ENCODE assay signal across 16 cellular contexts in the genomic region with DNA sequence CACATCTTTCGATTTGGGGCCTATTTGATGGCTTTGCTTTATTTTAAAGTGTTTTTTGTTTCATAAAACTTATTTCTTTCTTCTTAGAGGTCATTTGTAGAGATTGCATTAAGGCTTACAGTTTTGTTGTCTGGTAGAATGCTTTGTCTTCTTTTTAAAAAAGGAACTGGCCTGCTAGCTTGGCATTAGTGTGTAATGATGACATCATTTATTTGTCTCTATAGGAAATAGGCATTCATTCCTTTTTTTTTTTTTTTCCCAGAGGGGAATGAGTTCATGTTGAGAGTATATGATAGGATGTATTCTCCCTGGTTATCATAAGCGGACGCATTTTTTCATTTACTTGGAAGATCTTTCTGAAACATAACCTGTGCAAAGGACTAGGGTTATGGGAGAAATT. TPM values are rescaled to one million over a fixed set of nuclear protein-coding genes. Genes with fewer than 3 reads are reported as not detected.
A peak's percentile ranks its signal among the peaks of the same experiment; 100 is the strongest.
DNase-seq lines count a peak whose midpoint lies in the region; ATAC-seq and TF ChIP-seq lines count a peak whose summit lies in the region.
"Had no signal": no experiment of that assay in that cellular context is flagged by ENCODE, and none has a peak within 500 bp of the region (broad histone marks: within the 10 kb centered on the region; RNA-seq: fewer than 3 reads in every experiment).

No MANE protein-coding gene starts in this region.

- H3K4me3 ChIP-seq in RWPE2 (ENCODE audit: severe bottlenecking) = no peak overlapping the region

- intact Hi-C loops in Calu3 (cut with micrococcal nuclease; ENCODE audit: unreplicated experiment) = no loop called here
- intact Hi-C loops in posterior vena cava (cut with DNase I) = loop anchor here in 1 of 2 donors (5.0 kb wide), 1 partner anchor 289 kb away; no protein-coding TSS in a partner anchor

- H3K56ac ChIP-seq in H9 (ENCODE audit: insufficient read length, low read depth, low read length) = no peak overlapping the region

- H3K9me3 ChIP-seq in RWPE2 (ENCODE audit: severe bottlenecking) (no peaks in the 10 kb centered on the region), H9 (ENCODE audit: control insufficient read depth, low read depth, low read length) (no peaks in the 10 kb centered on the region)
- H3K9me3 ChIP-seq: BE2C had no signal

- H3K27ac Mint-ChIP-seq in Calu3 (ENCODE audit: unreplicated experiment) (peak overlapping the region; percentile 67), H9 (no peak overlapping the region)
- H3K27ac Mint-ChIP-seq: CD4-positive, alpha-beta memory T cell had no signal

- no peak overlapping the region for H3K4me3 Mint-ChIP-seq in Calu3 (ENCODE audit: low read depth, unreplicated experiment)
- H3K4me3 Mint-ChIP-seq in H9 = no peak overlapping the region
- H3K4me3 Mint-ChIP-seq: CD4-positive, alpha-beta memory T cell had no signal

- H2BK12ac ChIP-seq in H9 (ENCODE audit: insufficient read length, low read depth, low read length) = no peak overlapping the region

- no peak overlapping the region for H2BK15ac ChIP-seq in H9 (ENCODE audit: low read depth, low read length)

- no peak overlapping the region for H2BK120ac ChIP-seq in H9 (ENCODE audit: low read depth, low read length, poor library complexity, severe bottlenecking)

- H3K23ac ChIP-seq in H9 (ENCODE audit: insufficient read length, low read depth, low read length) = no peak overlapping the region

- peaks cover 37% of the 10 kb centered on the region for H3K4me1 ChIP-seq in RWPE2 (ENCODE audit: insufficient read depth, poor library complexity, severe bottlenecking)
- H3K4me1 ChIP-seq in foreskin keratinocyte = peaks cover 29% of the 10 kb centered on the region
- peaks cover 5% of the 10 kb centered on the region; the same call in 1 of the 2 replicates for H3K4me1 ChIP-seq in H9 (ENCODE audit: insufficient read depth, low read length)
- H3K4me1 ChIP-seq: BE2C had no signal

- H3K79me1 ChIP-seq in H9 (ENCODE audit: insufficient read depth, low read depth, low read length, poor library complexity, severe bottlenecking) = no peaks in the 10 kb centered on the region

- H3K4me2 ChIP-seq in H9 (ENCODE audit: insufficient read depth, insufficient read length, low read length) = no peak overlapping the region

- no peak overlapping the region for H3T11ph ChIP-seq in H9 (ENCODE audit: low read length)

- no peak for TF ChIP-seq CTCF in Calu3 (IDR thresholded peaks at IDR 0.05; ENCODE audit: unreplicated experiment)
- no peak for TF ChIP-seq CTCF in RWPE2 (IDR thresholded peaks at IDR 0.05; ENCODE audit: poor library complexity, severe bottlenecking)
- no peak for TF ChIP-seq CTCF in foreskin keratinocyte (conservative IDR thresholded peaks at IDR 0.05)
- no peak for TF ChIP-seq CTCF in H9 (conservative IDR thresholded peaks at IDR 0.05)

- no peak overlapping the region for H2BK20ac ChIP-seq in H9 (ENCODE audit: low read depth, low read length, poor library complexity, severe bottlenecking)

- H3K36me3 ChIP-seq in RWPE2 (ENCODE audit: low read depth) = no peaks in the 10 kb centered on the region
- H3K36me3 ChIP-seq: BE2C had no signal

- H2AFZ ChIP-seq in H9 (ENCODE audit: low read length) = no peak overlapping the region

- H3K9me3 Mint-ChIP-seq in Calu3 (ENCODE audit: low read depth, unreplicated experiment) (no peaks in the 10 kb centered on the region), H9 (peaks cover 0 to 11% of the 10 kb centered on the region in 2 experiments; a peak in 2 of 5 replicates)

- H3K27me3 Mint-ChIP-seq in Calu3 (ENCODE audit: unreplicated experiment) = no peaks in the 10 kb centered on the region
- H3K27me3 Mint-ChIP-seq in H9 (ENCODE audit: low read depth) = no peaks in the 10 kb centered on the region; the same call in 1 of the 2 replicates

- ATAC-seq in RWPE2 (ENCODE audit: low read depth) (no peak), foreskin keratinocyte (no peak)

- H3K18ac ChIP-seq in H9 (ENCODE audit: insufficient read length, low read depth, low read length) = no peak overlapping the region

- no CpG with 5 or more reads among the region's 3 CpGs for WGBS in H9 (ENCODE audit: extremely low coverage, insufficient read length, low lambda C conversion rate)

- H3K27ac ChIP-seq in RWPE2 (ENCODE audit: poor library complexity, severe bottlenecking) = peak overlapping the region; percentile 60
- peak overlapping the region; percentile 87 for H3K27ac ChIP-seq in foreskin keratinocyte
- no peak overlapping the region for H3K27ac ChIP-seq in H9 (ENCODE audit: insufficient read length, low read depth, low read length)

- CTCF ChIA-PET in Calu3 (lab: Charles Lee) = interaction anchor here (0.7 kb wide), 1 partner anchor 61 kb away, joined by 3 read pairs; no protein-coding TSS in a partner anchor

- H3K36me3 Mint-ChIP-seq in Calu3 (ENCODE audit: insufficient read depth, unreplicated experiment) (peaks cover 18% of the 10 kb centered on the region), H9 (ENCODE audit: insufficient read depth in 1 of 3, low read depth in 3 of 3) (peaks cover 0 to 5% (median 0%) of the 10 kb centered on the region in 3 experiments; a peak in 1 of 7 replicates)
- H3K36me3 Mint-ChIP-seq: CD4-positive, alpha-beta memory T cell had no signal

- no peak overlapping the region for H2BK5ac ChIP-seq in H9 (ENCODE audit: insufficient read length, low read length)

- H3K14ac ChIP-seq in H9 (ENCODE audit: insufficient read depth, low read length) = no peak overlapping the region

- H3K9ac ChIP-seq in H9 (ENCODE audit: extremely low read depth, insufficient read length, low read length) = no peak overlapping the region

- peaks cover 42% of the 10 kb centered on the region for H3K4me1 Mint-ChIP-seq in Calu3 (ENCODE audit: low read depth, unreplicated experiment)
- peaks cover 10 to 21% of the 10 kb centered on the region in 2 experiments for H3K4me1 Mint-ChIP-seq in H9
- H3K4me1 Mint-ChIP-seq: CD4-positive, alpha-beta memory T cell had no signal

- no peaks in the 10 kb centered on the region for H3K79me2 ChIP-seq in H9 (ENCODE audit: insufficient read depth, low read length)

- no peak for DNase-seq in Calu3
- peak; percentile 9 for DNase-seq in HCEC 1CT
- no peak for DNase-seq in RWPE2 (ENCODE audit: low spot score)
- peak in 1 of 2 donors; percentile 57 for DNase-seq in foreskin keratinocyte
- no peak for DNase-seq in H9
- no peak for DNase-seq in posterior vena cava (ENCODE audit: low spot score)
- DNase-seq in NCI-H1105 treated with DMSO at 0.1 percent for 48 hours (lab: John Stamatoyannopoulos, UW) = no peak
- DNase-seq in SHP77 treated with DMSO at 0.1 percent for 48 hours (lab: John Stamatoyannopoulos, UW) = no peak
- DNase-seq: ACHN; BE2C; CD4-positive, alpha-beta memory T cell; KBM-7; NCI-H1048; NCI-H345; NCI-H69; Right ventricle myocardium superior had no signal

- H4K8ac ChIP-seq in H9 (replicated peaks; ENCODE audit: insufficient read length, low read depth, low read length) = no peak overlapping the region

- no peak overlapping the region for H3K4ac ChIP-seq in H9 (ENCODE audit: low read depth, low read length)

- no peak overlapping the region for H4K5ac ChIP-seq in H9 (ENCODE audit: insufficient read length, low read depth, low read length)

- no peaks in the 10 kb centered on the region for H3K23me2 ChIP-seq in H9 (ENCODE audit: insufficient read length, low read depth, low read length, poor library complexity, severe bottlenecking)

- no peaks in the 10 kb centered on the region for H3K27me3 ChIP-seq in RWPE2 (ENCODE audit: insufficient read depth, poor library complexity, severe bottlenecking)
- H3K27me3 ChIP-seq in foreskin keratinocyte = no peaks in the 10 kb centered on the region
- no peaks in the 10 kb centered on the region for H3K27me3 ChIP-seq in H9 (ENCODE audit: insufficient read depth, low read length)
- H3K27me3 ChIP-seq: BE2C had no signal

- no peak overlapping the region for H4K91ac ChIP-seq in H9 (ENCODE audit: insufficient read length, low read depth, low read length)

- H2AK5ac ChIP-seq in H9 (ENCODE audit: insufficient read length, low read length) = no peak overlapping the region

- no TSS peak for BruUV-seq in Calu3 (replicated peaks; lab: Mats Ljungman, UMichigan)

- no peaks in the 10 kb centered on the region for H4K20me1 ChIP-seq in H9 (ENCODE audit: control insufficient read depth, insufficient read depth, insufficient read length)

RNA-seq across cellular contexts. Expression of gene CYP24A1, which starts 45.6 kb away (rescaled TPM):
- total RNA-seq in Calu3 (2022) (393 and 665 TPM in 2 replicates), foreskin keratinocyte (1.4 and 2.3 TPM in 2 replicates), H9 (2021) (not detected in 2 replicates), posterior vena cava (not detected)
- 0.58 and 0.63 TPM in 2 replicates for polyA plus RNA-seq in foreskin keratinocyte
- total RNA-seq: Right ventricle myocardium superior had no signal

RNA-seq across cellular contexts. Expression of gene BCAS1, which starts 57.8 kb away (rescaled TPM):
- total RNA-seq in Calu3 (2022) (11.1 and 16.9 TPM in 2 replicates), foreskin keratinocyte (not detected in 2 replicates), H9 (2021) (0.15 and 0.37 TPM in 2 replicates), posterior vena cava (1 to 10 TPM in 1 of 2 donors, under 1 TPM in 1; 0.86 to 1.8 TPM)
- polyA plus RNA-seq in foreskin keratinocyte = not detected in 2 replicates
- total RNA-seq: Right ventricle myocardium superior had no signal

Comparison
In these comparisons a context has a peak if more than half of its experiments do, and no peak if none do; other contexts are left out.
1. RNA of gene CYP24A1, which starts 45.6 kb away (total RNA-seq): 393 to 665 TPM in Calu3; 1.4 to 2.3 TPM in foreskin keratinocyte, not detected in H9 and not detected in posterior vena cava; every median in the first group is over 100 times any median in the second.